8 cellular contexts compared by ENCODE assay signal in the genomic region with DNA sequence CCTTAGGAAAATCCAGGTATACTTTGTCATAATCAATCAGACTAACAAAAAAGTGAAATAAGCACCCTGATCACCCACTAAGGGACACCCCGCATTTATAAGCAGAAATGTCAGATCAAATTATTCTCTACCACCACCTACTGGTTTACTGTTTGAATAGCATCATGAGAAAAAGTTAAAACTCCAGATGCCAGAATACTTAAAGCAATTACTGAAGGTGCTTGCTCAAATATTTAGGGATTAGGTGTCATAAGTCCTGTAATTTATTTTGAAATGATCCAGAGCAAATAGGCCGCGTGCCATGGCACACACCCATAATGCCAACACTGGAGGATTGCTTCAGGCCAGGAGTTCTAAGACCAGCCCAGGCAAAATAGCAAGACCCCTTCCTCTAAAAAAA. TPM values are rescaled to one million over a fixed set of nuclear protein-coding genes. Genes with fewer than 3 reads are reported as not detected.
DNase-seq lines count a peak whose midpoint lies in the region; ATAC-seq, FAIRE-seq and TF ChIP-seq lines count a peak whose summit lies in the region.

No MANE protein-coding gene starts in this region.

- H3K4me3 ChIP-seq in right atrium auricular region: no peak overlapping the region
- no peak overlapping the region for H3K4me3 ChIP-seq in GM12878

- 77% methylated on average over 3 of the region's 3 CpGs for WGBS in GM12878 (ENCODE audit: insufficient coverage, insufficient replicate concordance, low lambda C conversion rate, missing lambda C conversion rate)

- in situ Hi-C loops in GM12878 (cut with MboI): no loop called here

- SMC1A ChIA-PET in GM12878 (lab: Charles Lee; ENCODE audit: uncharacterized antibody, unreplicated experiment): interaction anchor here (0.6 to 10.1 kb wide), 13 partner anchors 8 to 200 kb away, joined by 3 to 106 read pairs (median 4); no protein-coding TSS in a partner anchor

- intact Hi-C loops in left cardiac atrium (cut with DNase I) (loop anchor here (5.0 to 10.0 kb wide), 3 partner anchors 51 to 113 kb away; partner anchors contain the start of genes GJD3 (in 1 of the 2) and RARA (in 1 of the 2)), GM12878 (cut with micrococcal nuclease; ENCODE audit: unreplicated experiment) (loop anchor here (10.0 kb wide), 1 partner anchor 101 kb away; no protein-coding TSS in a partner anchor)

- CTCF ChIA-PET in GM12878 (lab: Yijun Ruan, JAX): interaction anchor here (0.6 to 5.5 kb wide), 34 partner anchors 8 to 259 kb away, joined by 3 to 86 read pairs (median 5); partner anchors contain the start of genes IGFBP4 and RARA

- peak; percentile 42 to 73 for TF ChIP-seq CTCF in right atrium auricular region (IDR thresholded peaks at IDR 0.05)
- peak; percentile 53 to 61 (median 60) for TF ChIP-seq CTCF in GM12878 (IDR thresholded peaks at IDR 0.05 in 2 of 3, conservative IDR thresholded peaks at IDR 0.05 in 1 of 3; ENCODE audit: control insufficient read depth in 2 of 3, extremely low read depth in 1 of 3, insufficient read depth in 1 of 3, low read depth in 3 of 3, low read length in 3 of 3)

- peak; percentile 56 for TF ChIP-seq RAD21 in GM12878 (IDR thresholded peaks at IDR 0.05; ENCODE audit: insufficient read depth, low read depth, low read length)

- H3K27me3 ChIP-seq in right atrium auricular region (no peaks in the 10 kb centered on the region), GM12878 (replicated peaks in 1 of 2; ENCODE audit: control insufficient read depth in 2 of 2, insufficient read depth in 2 of 2, low read length in 1 of 2) (no peaks in the 10 kb centered on the region)

- no peaks in the 10 kb centered on the region for H3K9me3 ChIP-seq in right atrium auricular region
- no peaks in the 10 kb centered on the region for H3K9me3 ChIP-seq in GM12878 (replicated peaks; ENCODE audit: control insufficient read depth, insufficient read depth, low read length)

- RAD21 ChIA-PET in GM12878 (lab: Charles Lee; ENCODE audit: unreplicated experiment): interaction anchor here (0.9 to 4.8 kb wide), 6 partner anchors 33 to 118 kb away, joined by 3 to 88 read pairs (median 5); no protein-coding TSS in a partner anchor

- no peak for TF ChIP-seq EP300 in GM12878 (IDR thresholded peaks at IDR 0.05; ENCODE audit: borderline replicate concordance in 1 of 2, control insufficient read depth in 1 of 2, low read depth in 2 of 2, low read length in 2 of 2)

- DNase-seq in right atrium auricular region (ENCODE audit: low spot score) (no peak), left cardiac atrium (no peak), NCI-H1694 treated with DMSO at 0.1 percent for 48 hours (lab: John Stamatoyannopoulos, UW) (peak; percentile 42), GM12878 (ENCODE audit: low read depth, low spot score) (no peak), lung microvascular endothelial cell (ENCODE audit: low read depth in 2 of 2) (peak; percentile 53 to 62), caudate nucleus (lab: John Stamatoyannopoulos, UW) (no peak), urothelium cell line (ENCODE audit: low spot score) (no peak)
- DNase-seq in stimulated activated naive CD4-positive, alpha-beta T cell treated with Interleukin-2 at 50 U/mL for 16 hours (lab: John Stamatoyannopoulos, UW): no peak

- no peak for TF ChIP-seq POLR2A in GM12878 (IDR thresholded peaks at IDR 0.05; ENCODE audit: low read depth, low read length)

- no TSS peak for BruUV-seq in GM12878 (replicated peaks; lab: Mats Ljungman, UMichigan)

- H3K27ac ChIP-seq in right atrium auricular region (no peak overlapping the region), GM12878 (ENCODE audit: control insufficient read depth, insufficient read depth) (no peak overlapping the region), caudate nucleus (ENCODE audit: low read depth, low read length) (no peak overlapping the region)

- FAIRE-seq in GM12878 (lab: Jason Lieb, UNC): no peak
- no peak for FAIRE-seq in urothelium cell line (lab: Jason Lieb, UNC)

- peak overlapping the region; percentile 69; the same call in 1 of the 2 replicates for H3K4me2 ChIP-seq in GM12878 (ENCODE audit: control insufficient read depth, insufficient read depth)

- H3K4me1 ChIP-seq in right atrium auricular region: peaks cover 0 to 20% of the 10 kb centered on the region in 2 donors
- no peaks in the 10 kb centered on the region; the same call in 1 of the 2 replicates for H3K4me1 ChIP-seq in GM12878 (ENCODE audit: control insufficient read depth, insufficient read depth, low read length)

- H3K36me3 ChIP-seq in right atrium auricular region: no peaks in the 10 kb centered on the region
- H3K36me3 ChIP-seq in GM12878 (ENCODE audit: control insufficient read depth in 2 of 2, insufficient read depth in 2 of 2, low read length in 1 of 2): peaks cover 0 to 14% of the 10 kb centered on the region in 2 experiments; a peak in 2 of 4 replicates

- no peak overlapping the region for H2AFZ ChIP-seq in GM12878 (ENCODE audit: control insufficient read depth, low read depth, low read length)

- no peak for ATAC-seq in left cardiac atrium
- ATAC-seq in GM12878: no peak

- H3K9ac ChIP-seq in GM12878 (ENCODE audit: control insufficient read depth, insufficient read depth, low read length): no peak overlapping the region

- POLR2A ChIA-PET in GM12878 (lab: Charles Lee): interaction anchor here (1.1 to 3.8 kb wide), 4 partner anchors 15 to 124 kb away, joined by 3 to 21 read pairs (median 10); no protein-coding TSS in a partner anchor

- H3K79me2 ChIP-seq in GM12878 (ENCODE audit: control insufficient read depth, insufficient read depth, low read length): peaks cover 30% of the 10 kb centered on the region

- H4K20me1 ChIP-seq in GM12878 (ENCODE audit: control insufficient read depth, insufficient read depth): no peaks in the 10 kb centered on the region

RNA-seq across cellular contexts. Expression of gene TOP2A, which starts 2.3 kb away (rescaled TPM):
- total RNA-seq in right atrium auricular region (1 to 10 TPM in 1 of 2 donors, under 1 TPM in 1; 0.31 to 3.7 TPM), left cardiac atrium (1 to 10 TPM in 1 of 2 donors, under 1 TPM in 1; 0.47 to 4.2 TPM), GM12878 (2014; rRNA removed) (155 and 182 TPM in 2 replicates), GM12878 (2014; rRNA removed; fragmentation: Illumina TruSeq; extraction: Trizol) (240 and 243 TPM in 2 replicates), GM12878 (2021) (214 and 230 TPM in 2 replicates), lung microvascular endothelial cell (10.5 and 35.3 TPM in 2 replicates)
- total RNA-seq in GM12878 (2013; cell fraction: nucleolus; rRNA removed): 82.8 and 93.7 TPM in 2 replicates
- 48.3 TPM for polyA plus RNA-seq in GM12878 (2011; ENCODE audit: low read depth)
- polyA plus RNA-seq in GM12878 (2011; rRNA removed) (275 and 463 TPM in 2 replicates), GM12878 (2014; fragmentation: Illumina TruSeq; extraction: Trizol) (199 and 258 TPM in 2 replicates), GM12878 (2014; fragmentation: Nextera tagmentation; extraction: Ambion mirVana) (100 to 1,000 TPM; 149 to 236 TPM), GM12878 (2014; rRNA removed) (90.5 and 117 TPM in 2 replicates), GM12878 (2016; fragmentation: Nextera tagmentation; extraction: Ambion mirVana) (100 to 1,000 TPM; 234 to 239 TPM)
- polyA plus RNA-seq in GM12878 (2011; cell fraction: cytosol; rRNA removed): 65.8 and 84.4 TPM in 2 replicates
- polyA plus RNA-seq in GM12878 (2011; cell fraction: nucleus; rRNA removed): 181 and 201 TPM in 2 replicates
- 106 and 134 TPM in 2 replicates for polyA plus RNA-seq in GM12878 (2012)
- polyA minus RNA-seq in GM12878 (2011; rRNA and poly(A)+ RNA removed): 98.7 and 134 TPM in 2 replicates
- polyA minus RNA-seq in GM12878 (2011; cell fraction: cytosol; rRNA and poly(A)+ RNA removed): 57.5 and 61.4 TPM in 2 replicates
- polyA minus RNA-seq in GM12878 (2011; cell fraction: nucleus; rRNA and poly(A)+ RNA removed): 65.8 and 71.7 TPM in 2 replicates

RNA-seq across cellular contexts. Expression of gene IGFBP4, which starts 27.9 kb away (rescaled TPM):
- total RNA-seq in right atrium auricular region (100 to 1,000 TPM in 1 of 2 donors, 10 to 100 TPM in 1; 81.0 to 237 TPM), left cardiac atrium (100 to 1,000 TPM; 443 to 470 TPM), GM12878 (2014; rRNA removed) (3.6 and 4.3 TPM in 2 replicates), GM12878 (2014; rRNA removed; fragmentation: Illumina TruSeq; extraction: Trizol) (4.2 and 4.7 TPM in 2 replicates), GM12878 (2021) (22.3 and 23.3 TPM in 2 replicates), lung microvascular endothelial cell (163 and 193 TPM in 2 replicates)
- 12.1 and 14.2 TPM in 2 replicates for total RNA-seq in GM12878 (2013; cell fraction: nucleolus; rRNA removed)
- polyA plus RNA-seq in GM12878 (2011; ENCODE audit: low read depth): 3.6 TPM
- polyA plus RNA-seq in GM12878 (2011; rRNA removed) (10.3 and 14.5 TPM in 2 replicates), GM12878 (2014; fragmentation: Illumina TruSeq; extraction: Trizol) (8.3 and 8.7 TPM in 2 replicates), GM12878 (2014; fragmentation: Nextera tagmentation; extraction: Ambion mirVana) (1 to 10 TPM; 2.4 to 5.0 TPM), GM12878 (2014; rRNA removed) (10.2 and 11.5 TPM in 2 replicates), GM12878 (2016; fragmentation: Nextera tagmentation; extraction: Ambion mirVana) (10 to 100 TPM in 1 of 2 experiments, 1 to 10 TPM in 1; 3.0 to 19.6 TPM)
- 15.3 and 20.0 TPM in 2 replicates for polyA plus RNA-seq in GM12878 (2011; cell fraction: cytosol; rRNA removed)
- polyA plus RNA-seq in GM12878 (2011; cell fraction: nucleus; rRNA removed): 7.7 and 11.8 TPM in 2 replicates
- polyA plus RNA-seq in GM12878 (2012): 5.5 and 9.6 TPM in 2 replicates
- polyA minus RNA-seq in GM12878 (2011; rRNA and poly(A)+ RNA removed): 14.2 and 20.5 TPM in 2 replicates
- 5.6 and 8.8 TPM in 2 replicates for polyA minus RNA-seq in GM12878 (2011; cell fraction: cytosol; rRNA and poly(A)+ RNA removed)
- polyA minus RNA-seq in GM12878 (2011; cell fraction: nucleus; rRNA and poly(A)+ RNA removed): 2.9 and 4.5 TPM in 2 replicates

RNA-seq across cellular contexts. Expression of gene GJD3, which starts 50.9 kb away (rescaled TPM):
- 1 to 10 TPM in 1 of 2 donors, not detected in 1; 1.6 TPM for total RNA-seq in right atrium auricular region
- 1 to 10 TPM; 1.2 to 1.3 TPM for total RNA-seq in left cardiac atrium
- not detected in 2 replicates for total RNA-seq in GM12878 (2013; cell fraction: nucleolus; rRNA removed)
- not detected in 2 replicates for total RNA-seq in GM12878 (2014; rRNA removed)
- not detected in 2 replicates for total RNA-seq in GM12878 (2014; rRNA removed; fragmentation: Illumina TruSeq; extraction: Trizol)
- not detected in 2 replicates for total RNA-seq in GM12878 (2021)
- not detected for polyA plus RNA-seq in GM12878 (2011; ENCODE audit: low read depth)
- not detected in 2 replicates for polyA plus RNA-seq in GM12878 (2011; rRNA removed)
- polyA plus RNA-seq in GM12878 (2011; cell fraction: cytosol; rRNA removed): not detected in 2 replicates
- not detected in 2 replicates for polyA plus RNA-seq in GM12878 (2011; cell fraction: nucleus; rRNA removed)
- not detected in 2 replicates for polyA plus RNA-seq in GM12878 (2012)
- polyA plus RNA-seq in GM12878 (2014; fragmentation: Illumina TruSeq; extraction: Trizol): not detected in 2 replicates
- polyA plus RNA-seq in GM12878 (2014; fragmentation: Nextera tagmentation; extraction: Ambion mirVana): not detected
- not detected in 2 replicates for polyA plus RNA-seq in GM12878 (2014; rRNA removed)
- polyA plus RNA-seq in GM12878 (2016; fragmentation: Nextera tagmentation; extraction: Ambion mirVana): 1 to 10 TPM in 1 of 2 experiments, not detected in 1; 1.6 TPM
- not detected in 2 replicates for polyA minus RNA-seq in GM12878 (2011; rRNA and poly(A)+ RNA removed)
- not detected in 2 replicates for polyA minus RNA-seq in GM12878 (2011; cell fraction: cytosol; rRNA and poly(A)+ RNA removed)
- not detected in 2 replicates for polyA minus RNA-seq in GM12878 (2011; cell fraction: nucleus; rRNA and poly(A)+ RNA removed)
- 2.2 and 3.0 TPM in 2 replicates for total RNA-seq in lung microvascular endothelial cell

Comparison
In these comparisons a context has a peak if more than half of its experiments do, and no peak if none do; other contexts are left out.
1. DNase-seq: peak in NCI-H1694 treated with DMSO at 0.1 percent for 48 hours (single experiment) and lung microvascular endothelial cell (2 of 2); none in right atrium auricular region (single experiment), left cardiac atrium (single experiment), GM12878 (single experiment), caudate nucleus (0 of 61), urothelium cell line (single experiment) and stimulated activated naive CD4-positive, alpha-beta T cell treated with Interleukin-2 at 50 U/mL for 16 hours (single experiment).